In the genomic region with DNA sequence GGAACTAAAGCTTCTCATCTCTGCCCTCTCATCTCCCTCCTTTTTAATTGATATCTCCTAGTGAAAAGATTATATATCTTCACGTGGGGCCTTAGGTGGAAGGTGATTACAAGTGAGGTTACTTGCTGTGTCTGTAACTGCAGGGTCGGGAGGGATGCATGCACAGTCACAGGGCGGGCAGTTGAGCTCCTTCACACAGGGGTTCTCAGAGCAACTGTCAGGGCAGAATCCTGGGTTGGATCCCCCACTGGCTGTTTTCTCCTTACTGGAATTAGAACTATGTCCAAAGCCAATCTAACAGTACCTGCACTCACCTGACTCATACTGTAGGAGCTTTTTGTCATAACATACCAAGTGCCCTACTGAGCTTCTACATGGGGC, we compare ENCODE assay signal across 21 cellular contexts.
DNase-seq lines count a peak whose midpoint lies in the region; ATAC-seq and TF ChIP-seq lines count a peak whose summit lies in the region.
"Had no signal": no experiment of that assay in that cellular context is flagged by ENCODE, and none has a peak within 500 bp of the region (broad histone marks: within the 10 kb centered on the region; RNA-seq: fewer than 3 reads in every experiment).

No MANE protein-coding gene starts in this region.

- TF ChIP-seq CTCF in GM23338 (conservative IDR thresholded peaks at IDR 0.05; ENCODE audit: low read depth in 2 of 2) (no peak), hepatocyte (IDR thresholded peaks at IDR 0.05; ENCODE audit: poor library complexity) (no peak), progenitor cell of endocrine pancreas (IDR thresholded peaks at IDR 0.05; ENCODE audit: unreplicated experiment) (no peak)

- H3K4me1 ChIP-seq in GM23338 (ENCODE audit: insufficient read depth) (peaks cover 26% of the 10 kb centered on the region), hepatocyte (ENCODE audit: insufficient read depth) (peaks cover 25% of the 10 kb centered on the region), aorta (ENCODE audit: control insufficient read depth in 1 of 2, insufficient read depth in 2 of 2, low read length in 2 of 2) (no peaks in the 10 kb centered on the region)
- H3K4me1 ChIP-seq: BLaER1 had no signal

- H3K27me3 Mint-ChIP-seq in GM23338 (ENCODE audit: insufficient read depth, low read depth, poor library complexity): peaks cover 4% of the 10 kb centered on the region
- H3K27me3 Mint-ChIP-seq in progenitor cell of endocrine pancreas: no peaks in the 10 kb centered on the region

- H3K36me3 ChIP-seq in GM23338 (ENCODE audit: insufficient read depth) (no peaks in the 10 kb centered on the region), hepatocyte (replicated peaks; ENCODE audit: insufficient read depth, low read depth) (no peaks in the 10 kb centered on the region), aorta (ENCODE audit: control insufficient read depth in 1 of 2, insufficient read depth in 2 of 2, low read length in 1 of 2) (no peaks in the 10 kb centered on the region)

- H3K4me3 Mint-ChIP-seq in GM23338: no peak overlapping the region
- no peak overlapping the region for H3K4me3 Mint-ChIP-seq in progenitor cell of endocrine pancreas (ENCODE audit: low read depth)
- H3K4me3 Mint-ChIP-seq: B cell; CD4-positive, CD25-positive, alpha-beta regulatory T cell; CD8-positive, alpha-beta T cell; H9 had no signal

- H4K20me1 ChIP-seq in GM23338 (replicated peaks; ENCODE audit: insufficient read depth): no peaks in the 10 kb centered on the region
- H4K20me1 ChIP-seq in hepatocyte (ENCODE audit: insufficient read depth, poor library complexity, severe bottlenecking): no peaks in the 10 kb centered on the region
- H4K20me1 ChIP-seq: BLaER1 had no signal

- peak; percentile 61 for ATAC-seq in GM23338
- no peak for ATAC-seq in aorta (ENCODE audit: low FRiP score)
- ATAC-seq: CD8-positive, alpha-beta T cell; GM12878; HCT116 had no signal

- no peaks in the 10 kb centered on the region for H3K9me3 ChIP-seq in hepatocyte (ENCODE audit: low read depth)
- H3K9me3 ChIP-seq in aorta (ENCODE audit: control insufficient read depth, low read length): no peaks in the 10 kb centered on the region
- H3K9me3 ChIP-seq: BLaER1, Caco-2 had no signal

- H3K27ac ChIP-seq in GM23338 (ENCODE audit: low read depth): no peak overlapping the region
- peak overlapping the region; percentile 71 for H3K27ac ChIP-seq in hepatocyte
- no peak overlapping the region for H3K27ac ChIP-seq in aorta (ENCODE audit: low read depth in 1 of 2, low read length in 2 of 2)
- H3K27ac ChIP-seq: 22Rv1, BLaER1, C4-2B, GM23248 had no signal

- H2AFZ ChIP-seq in GM23338 (no peak overlapping the region), hepatocyte (no peak overlapping the region)
- H2AFZ ChIP-seq: GM23248 had no signal

- H3K9me2 ChIP-seq in GM23338 (ENCODE audit: insufficient read depth) (no peaks in the 10 kb centered on the region; the same call in 1 of the 2 replicates), hepatocyte (replicated peaks; ENCODE audit: insufficient read depth) (no peaks in the 10 kb centered on the region)

- H3K4me3 ChIP-seq in GM23338: no peak overlapping the region
- H3K4me3 ChIP-seq in hepatocyte: no peak overlapping the region
- H3K4me3 ChIP-seq in aorta (ENCODE audit: low read length in 2 of 2): no peak overlapping the region
- H3K4me3 ChIP-seq: BLaER1, GM12878, GM23248 had no signal

- H3K27ac Mint-ChIP-seq in GM23338 (peak overlapping the region; percentile 22), progenitor cell of endocrine pancreas (peak overlapping the region; percentile 30)
- H3K27ac Mint-ChIP-seq: B cell; CD4-positive, CD25-positive, alpha-beta regulatory T cell; CD8-positive, alpha-beta T cell had no signal

- H3K79me2 ChIP-seq in GM23338 (replicated peaks; ENCODE audit: insufficient read depth) (no peaks in the 10 kb centered on the region), hepatocyte (peaks cover under 1% of the 10 kb centered on the region)

- H3K4me1 Mint-ChIP-seq in GM23338 (peaks cover 27% of the 10 kb centered on the region), progenitor cell of endocrine pancreas (ENCODE audit: low read depth) (peaks cover 45% of the 10 kb centered on the region)
- H3K4me1 Mint-ChIP-seq: B cell; CD4-positive, CD25-positive, alpha-beta regulatory T cell had no signal

- H3K9me3 Mint-ChIP-seq in GM23338 (no peaks in the 10 kb centered on the region), progenitor cell of endocrine pancreas (ENCODE audit: low read depth) (no peaks in the 10 kb centered on the region)
- H3K9me3 Mint-ChIP-seq: CD8-positive, alpha-beta T cell; H9 had no signal

- H3F3A ChIP-seq in GM23338 (replicated peaks; ENCODE audit: low read depth): no peaks in the 10 kb centered on the region

- intact Hi-C loops in posterior cingulate gyrus (cut with DNase I) (no loop called here), aorta (cut with DNase I) (no loop called here)

- DNase-seq in GM23338 (ENCODE audit: low spot score): no peak
- no peak for DNase-seq in hepatocyte (ENCODE audit: low spot score)
- no peak for DNase-seq in progenitor cell of endocrine pancreas (ENCODE audit: low spot score, unreplicated experiment)
- DNase-seq in posterior cingulate gyrus: no peak
- no peak for DNase-seq in mucosa of gallbladder (ENCODE audit: low spot score)
- DNase-seq in aorta: no peak
- DNase-seq: Caco-2; CD4-positive, CD25-positive, alpha-beta regulatory T cell; CD8-positive, alpha-beta T cell; DMS153; DMS79; EL; GDM1; GM23248; H9 had no signal

- H3K4me2 ChIP-seq in GM23338 (peak overlapping the region; percentile 49), hepatocyte (no peak overlapping the region)
- H3K4me2 ChIP-seq: BLaER1 had no signal

- H3K27me3 ChIP-seq in GM23338 (ENCODE audit: insufficient read depth) (no peaks in the 10 kb centered on the region), hepatocyte (no peaks in the 10 kb centered on the region), aorta (ENCODE audit: control insufficient read depth in 1 of 2, insufficient read depth in 2 of 2, low read length in 1 of 2) (no peaks in the 10 kb centered on the region)
- H3K27me3 ChIP-seq: BLaER1 had no signal

- H3K36me3 Mint-ChIP-seq in GM23338 (ENCODE audit: low read depth) (no peaks in the 10 kb centered on the region), progenitor cell of endocrine pancreas (ENCODE audit: insufficient read depth) (no peaks in the 10 kb centered on the region)
- H3K36me3 Mint-ChIP-seq: CD4-positive, CD25-positive, alpha-beta regulatory T cell; CD8-positive, alpha-beta T cell had no signal

- WGBS in hepatocyte (ENCODE audit: low lambda C conversion rate, missing lambda C conversion rate): 87% methylated on average over 3 of the region's 3 CpGs
- 79 to 80% methylated on average over 3 of the region's 3 CpGs for whole genome bisulfite sequencing in aorta, 2 donors

TF ChIP-seq in GM23338, 12 proteins besides CTCF, POLR2A, EP300 and RAD21:
- no peak for TF ChIP-seq CREB1 (CRISPR knock-in tag; IDR thresholded peaks at IDR 0.05; ENCODE audit: low read depth)
- no peak for TF ChIP-seq ZNF114 (CRISPR knock-in tag; IDR thresholded peaks at IDR 0.05)
- no peak for TF ChIP-seq NANOG (IDR thresholded peaks at IDR 0.05; ENCODE audit: borderline replicate concordance)
- TF ChIP-seq ZNF331 (CRISPR knock-in tag; IDR thresholded peaks at IDR 0.05; ENCODE audit: low read depth): no peak
- TF ChIP-seq, protein P1, sequence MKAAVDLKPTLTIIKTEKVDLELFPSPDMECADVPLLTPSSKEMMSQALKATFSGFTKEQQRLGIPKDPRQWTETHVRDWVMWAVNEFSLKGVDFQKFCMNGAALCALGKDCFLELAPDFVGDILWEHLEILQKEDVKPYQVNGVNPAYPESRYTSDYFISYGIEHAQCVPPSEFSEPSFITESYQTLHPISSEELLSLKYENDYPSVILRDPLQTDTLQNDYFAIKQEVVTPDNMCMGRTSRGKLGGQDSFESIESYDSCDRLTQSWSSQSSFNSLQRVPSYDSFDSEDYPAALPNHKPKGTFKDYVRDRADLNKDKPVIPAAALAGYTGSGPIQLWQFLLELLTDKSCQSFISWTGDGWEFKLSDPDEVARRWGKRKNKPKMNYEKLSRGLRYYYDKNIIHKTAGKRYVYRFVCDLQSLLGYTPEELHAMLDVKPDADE (IDR thresholded peaks at IDR 0.05): no peak
- no peak for TF ChIP-seq EZH2 (IDR thresholded peaks at IDR 0.05; ENCODE audit: low read depth, unreplicated experiment)
- no peak for TF ChIP-seq STAT1 (IDR thresholded peaks at IDR 0.05; ENCODE audit: unreplicated experiment)
